In the genomic region with DNA sequence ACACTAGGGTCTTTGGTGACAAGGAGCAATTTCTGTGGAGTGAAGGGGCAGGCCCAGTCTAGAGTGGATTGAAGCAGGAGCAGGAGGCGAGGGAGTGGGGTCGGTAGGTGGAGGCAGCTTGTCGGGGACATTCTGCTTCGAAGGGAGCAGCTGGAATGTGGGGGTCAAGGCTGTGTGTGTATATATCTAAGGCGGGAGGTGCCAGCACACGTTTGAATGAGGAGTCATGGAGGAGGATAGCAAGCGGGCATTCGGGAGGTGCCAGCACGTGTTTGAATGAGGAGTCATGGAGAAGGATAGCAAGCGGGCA, we compare ENCODE assay signal across 14 cellular contexts. TPM values are rescaled to one million over a fixed set of nuclear protein-coding genes. Genes with fewer than 3 reads are reported as not detected.
DNase-seq lines count a peak whose midpoint lies in the region; ATAC-seq and TF ChIP-seq lines count a peak whose summit lies in the region.
"Had no signal": no experiment of that assay in that cellular context is flagged by ENCODE, and none has a peak within 500 bp of the region (broad histone marks: within the 10 kb centered on the region; RNA-seq: fewer than 3 reads in every experiment).

No MANE protein-coding gene starts in this region.

- TF ChIP-seq CTCF in endodermal cell (conservative IDR thresholded peaks at IDR 0.05) (no peak), lower lobe of right lung (IDR thresholded peaks at IDR 0.05) (no peak), upper lobe of right lung (IDR thresholded peaks at IDR 0.05) (no peak)

- no peaks in the 10 kb centered on the region for H3K27me3 Mint-ChIP-seq in endodermal cell (ENCODE audit: insufficient read depth)
- H3K27me3 Mint-ChIP-seq in naive thymus-derived CD4-positive, alpha-beta T cell: no peaks in the 10 kb centered on the region
- H3K27me3 Mint-ChIP-seq: CD4-positive, CD25-positive, alpha-beta regulatory T cell had no signal

- H3K27ac Mint-ChIP-seq in endodermal cell: no peak overlapping the region
- H3K27ac Mint-ChIP-seq in naive thymus-derived CD4-positive, alpha-beta T cell: no peak overlapping the region
- H3K27ac Mint-ChIP-seq: CD4-positive, CD25-positive, alpha-beta regulatory T cell; HFFc6 had no signal

- H3K4me3 ChIP-seq in endodermal cell (ENCODE audit: low read length) (no peak overlapping the region), lower lobe of right lung (no peak overlapping the region), upper lobe of right lung (no peak overlapping the region)
- H3K4me3 ChIP-seq in naive thymus-derived CD4-positive, alpha-beta T cell (ENCODE audit: low read length): no peak overlapping the region
- H3K4me3 ChIP-seq: BLaER1 treated with 17β-estradiol and CSF1 and Interleukin-3, amounts not matched to agents 10 nM and 100 nM had no signal

- CTCF ChIA-PET in naive thymus-derived CD4-positive, alpha-beta T cell (lab: Charles Lee): no interaction called here

- no peaks in the 10 kb centered on the region for H3K36me3 Mint-ChIP-seq in endodermal cell (ENCODE audit: low read depth)
- H3K36me3 Mint-ChIP-seq in naive thymus-derived CD4-positive, alpha-beta T cell: peaks cover 0 to 3% (median 0%) of the 10 kb centered on the region in 5 donors

- H3K9me3 ChIP-seq in endodermal cell (ENCODE audit: control insufficient read depth, low read length) (no peaks in the 10 kb centered on the region), lower lobe of right lung (no peaks in the 10 kb centered on the region), upper lobe of right lung (no peaks in the 10 kb centered on the region)
- no peaks in the 10 kb centered on the region for H3K9me3 ChIP-seq in naive thymus-derived CD4-positive, alpha-beta T cell (ENCODE audit: control insufficient read depth in 2 of 3, low read length in 3 of 3)
- H3K9me3 ChIP-seq: BLaER1 treated with 17β-estradiol and CSF1 and Interleukin-3, amounts not matched to agents 10 nM and 100 nM had no signal

- intact Hi-C loops in lower lobe of right lung (cut with DNase I): no loop called here
- intact Hi-C loops in upper lobe of right lung (cut with DNase I): no loop called here
- intact Hi-C loops in naive thymus-derived CD4-positive, alpha-beta T cell (cut with micrococcal nuclease): no loop called here

- peak; percentile 7 for DNase-seq in AG20443 (ENCODE audit: low spot score)
- peak; percentile 39 for DNase-seq in endodermal cell
- DNase-seq in lower lobe of right lung: peak; percentile 24
- DNase-seq in upper lobe of right lung: peak; percentile 28
- DNase-seq in middle frontal gyrus (ENCODE audit: extremely low spot score, low spot score): no peak
- no peak for DNase-seq in NCI-H1105 treated with DMSO at 0.1 percent for 48 hours (lab: John Stamatoyannopoulos, UW)
- DNase-seq in naive thymus-derived CD4-positive, alpha-beta T cell: no peak
- DNase-seq: 8988T; CD4-positive, CD25-positive, alpha-beta regulatory T cell; DMS53; GF-D8; HCEC 1CT; HFFc6 had no signal

- no peak overlapping the region for H3K9ac ChIP-seq in endodermal cell (ENCODE audit: extremely low read depth, low read length, poor library complexity, severe bottlenecking)
- H3K9ac ChIP-seq: BLaER1 treated with 17β-estradiol and CSF1 and Interleukin-3, amounts not matched to agents 10 nM and 100 nM had no signal

- no peaks in the 10 kb centered on the region for H3K27me3 ChIP-seq in endodermal cell (ENCODE audit: control insufficient read depth, insufficient read depth, low read length, poor library complexity, severe bottlenecking)
- no peaks in the 10 kb centered on the region for H3K27me3 ChIP-seq in lower lobe of right lung (ENCODE audit: low read depth)
- H3K27me3 ChIP-seq in upper lobe of right lung: no peaks in the 10 kb centered on the region
- H3K27me3 ChIP-seq in naive thymus-derived CD4-positive, alpha-beta T cell (ENCODE audit: control insufficient read depth in 2 of 2, insufficient read depth in 2 of 2, low read length in 2 of 2): no peaks in the 10 kb centered on the region
- H3K27me3 ChIP-seq: BLaER1 treated with 17β-estradiol and CSF1 and Interleukin-3, amounts not matched to agents 10 nM and 100 nM had no signal

- ATAC-seq in lower lobe of right lung: no peak
- no peak for ATAC-seq in upper lobe of right lung
- ATAC-seq in naive thymus-derived CD4-positive, alpha-beta T cell: no peak

- no peaks in the 10 kb centered on the region for H3K4me1 Mint-ChIP-seq in endodermal cell
- no peaks in the 10 kb centered on the region for H3K4me1 Mint-ChIP-seq in naive thymus-derived CD4-positive, alpha-beta T cell
- H3K4me1 Mint-ChIP-seq: CD4-positive, CD25-positive, alpha-beta regulatory T cell had no signal

- H3K9me3 Mint-ChIP-seq in endodermal cell: no peaks in the 10 kb centered on the region
- H3K9me3 Mint-ChIP-seq in naive thymus-derived CD4-positive, alpha-beta T cell: no peaks in the 10 kb centered on the region
- H3K9me3 Mint-ChIP-seq: CD4-positive, CD25-positive, alpha-beta regulatory T cell; HFFc6 had no signal

- 92 to 94% methylated on average over 10 of the region's 10 CpGs for WGBS in endodermal cell (ENCODE audit: insufficient coverage in 1 of 2, insufficient read length in 1 of 2), 2 experiments

- H3K36me3 ChIP-seq in endodermal cell (ENCODE audit: control insufficient read depth, insufficient read depth, low read length) (no peaks in the 10 kb centered on the region), lower lobe of right lung (no peaks in the 10 kb centered on the region), upper lobe of right lung (no peaks in the 10 kb centered on the region)
- no peaks in the 10 kb centered on the region for H3K36me3 ChIP-seq in naive thymus-derived CD4-positive, alpha-beta T cell (ENCODE audit: control insufficient read depth in 2 of 3, insufficient read depth in 3 of 3, low read length in 3 of 3)
- H3K36me3 ChIP-seq: BLaER1 treated with 17β-estradiol and CSF1 and Interleukin-3, amounts not matched to agents 10 nM and 100 nM had no signal

- H3K4me3 Mint-ChIP-seq in endodermal cell: no peak overlapping the region
- no peak overlapping the region for H3K4me3 Mint-ChIP-seq in naive thymus-derived CD4-positive, alpha-beta T cell
- H3K4me3 Mint-ChIP-seq: CD4-positive, CD25-positive, alpha-beta regulatory T cell; HFFc6 had no signal

- no peak overlapping the region for H3K27ac ChIP-seq in endodermal cell (ENCODE audit: low read depth, low read length)
- no peak overlapping the region for H3K27ac ChIP-seq in lower lobe of right lung
- no peak overlapping the region for H3K27ac ChIP-seq in upper lobe of right lung
- H3K27ac ChIP-seq in naive thymus-derived CD4-positive, alpha-beta T cell (ENCODE audit: low read depth, low read length): no peak overlapping the region
- H3K27ac ChIP-seq: BLaER1 treated with 17β-estradiol and CSF1 and Interleukin-3, amounts not matched to agents 10 nM and 100 nM had no signal

- H3K4me1 ChIP-seq in endodermal cell (ENCODE audit: control insufficient read depth, insufficient read depth, low read length) (no peaks in the 10 kb centered on the region), lower lobe of right lung (no peaks in the 10 kb centered on the region), upper lobe of right lung (no peaks in the 10 kb centered on the region)
- H3K4me1 ChIP-seq in naive thymus-derived CD4-positive, alpha-beta T cell (ENCODE audit: control insufficient read depth in 2 of 2, insufficient read depth in 2 of 2, low read length in 2 of 2): no peaks in the 10 kb centered on the region

- POLR2A ChIA-PET in naive thymus-derived CD4-positive, alpha-beta T cell (lab: Charles Lee): interaction anchor here (0.6 kb wide), 1 partner anchor 82 kb away, joined by 3 read pairs; no protein-coding TSS in a partner anchor

RNA-seq across cellular contexts. Expression of a gene that starts 17.7 kb away (rescaled TPM):
- total RNA-seq in endodermal cell: 10 to 100 TPM in 1 of 2 donors, 1 to 10 TPM in 1; 6.5 to 11.8 TPM
- polyA plus RNA-seq in endodermal cell (2013, experiment 1 of 2): 6.3 TPM
- polyA plus RNA-seq in endodermal cell (2013, experiment 2 of 2): 6.3 TPM
- total RNA-seq in lower lobe of right lung: 1.1 TPM
- total RNA-seq in upper lobe of right lung: 1.9 TPM
- total RNA-seq in naive thymus-derived CD4-positive, alpha-beta T cell: 1 to 10 TPM; 2.9 to 6.3 (median 3.5) TPM
- polyA plus RNA-seq in naive thymus-derived CD4-positive, alpha-beta T cell: 1 to 10 TPM in 1 of 2 donors, under 1 TPM in 1; 0.85 to 4.4 TPM

RNA-seq across cellular contexts. Expression of a gene that starts 39.8 kb away (rescaled TPM):
- total RNA-seq in endodermal cell (10 to 100 TPM; 63.1 to 67.5 TPM), lower lobe of right lung (50.1 TPM), upper lobe of right lung (47.1 TPM)
- polyA plus RNA-seq in endodermal cell (2013, experiment 1 of 2): 92.4 TPM
- 91.0 TPM for polyA plus RNA-seq in endodermal cell (2013, experiment 2 of 2)
- 10 to 100 TPM; 44.7 to 98.7 (median 69.4) TPM for total RNA-seq in naive thymus-derived CD4-positive, alpha-beta T cell
- polyA plus RNA-seq in naive thymus-derived CD4-positive, alpha-beta T cell: 10 to 100 TPM; 76.5 to 86.3 TPM

Comparison
In these comparisons a context has a peak if more than half of its experiments do, and no peak if none do; other contexts are left out.
1. DNase-seq: peak in AG20443 (single experiment), endodermal cell (single experiment), lower lobe of right lung (single experiment) and upper lobe of right lung (single experiment); none in middle frontal gyrus (single experiment), NCI-H1105 treated with DMSO at 0.1 percent for 48 hours (single experiment) and naive thymus-derived CD4-positive, alpha-beta T cell (0 of 9).